1 cellular context compared by ENCODE assay signal in the genomic region with DNA sequence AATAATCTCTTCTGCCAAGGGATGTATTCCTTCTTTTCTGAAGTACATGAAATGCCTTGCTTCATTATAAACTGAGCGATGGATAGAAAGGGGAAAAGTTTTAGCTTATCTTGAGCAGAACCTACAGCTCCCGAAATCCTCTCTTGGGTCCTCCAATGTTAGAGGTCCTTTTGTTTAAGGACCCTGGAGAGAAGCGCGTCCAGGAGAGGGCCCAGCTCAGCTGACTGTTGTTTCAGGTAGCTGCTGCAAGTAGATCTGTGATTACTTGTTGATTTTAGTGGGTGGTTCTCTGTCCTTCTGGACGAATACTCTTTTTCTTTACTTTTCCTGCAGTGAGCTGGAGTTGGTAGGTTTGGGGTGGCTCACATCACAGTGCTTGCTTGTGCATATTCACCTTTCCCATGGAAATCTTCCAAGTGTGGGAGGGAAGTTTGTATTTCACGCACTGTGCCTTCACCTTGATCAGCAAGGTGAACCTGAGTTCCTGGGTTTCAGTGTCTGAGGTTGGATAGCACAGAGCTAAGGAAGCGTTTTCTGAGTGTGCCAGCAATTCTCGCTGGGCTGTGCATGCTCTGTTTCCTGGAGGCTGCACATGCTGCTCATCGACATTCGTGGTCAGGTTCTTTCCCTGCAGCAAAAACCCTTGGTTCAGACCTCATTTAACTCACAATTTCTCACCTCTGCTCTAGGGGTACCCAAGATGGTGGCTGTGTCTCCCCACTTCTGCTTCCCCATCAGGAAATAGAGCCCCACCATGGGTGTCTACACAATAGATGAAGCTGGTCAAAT.
TF ChIP-seq lines count a peak whose summit lies in the region.

No MANE protein-coding gene starts in this region.

TF ChIP-seq in GM12878, 131 proteins besides CTCF, POLR2A, EP300 and RAD21 (continued from another document):
- TF ChIP-seq, protein P1, sequence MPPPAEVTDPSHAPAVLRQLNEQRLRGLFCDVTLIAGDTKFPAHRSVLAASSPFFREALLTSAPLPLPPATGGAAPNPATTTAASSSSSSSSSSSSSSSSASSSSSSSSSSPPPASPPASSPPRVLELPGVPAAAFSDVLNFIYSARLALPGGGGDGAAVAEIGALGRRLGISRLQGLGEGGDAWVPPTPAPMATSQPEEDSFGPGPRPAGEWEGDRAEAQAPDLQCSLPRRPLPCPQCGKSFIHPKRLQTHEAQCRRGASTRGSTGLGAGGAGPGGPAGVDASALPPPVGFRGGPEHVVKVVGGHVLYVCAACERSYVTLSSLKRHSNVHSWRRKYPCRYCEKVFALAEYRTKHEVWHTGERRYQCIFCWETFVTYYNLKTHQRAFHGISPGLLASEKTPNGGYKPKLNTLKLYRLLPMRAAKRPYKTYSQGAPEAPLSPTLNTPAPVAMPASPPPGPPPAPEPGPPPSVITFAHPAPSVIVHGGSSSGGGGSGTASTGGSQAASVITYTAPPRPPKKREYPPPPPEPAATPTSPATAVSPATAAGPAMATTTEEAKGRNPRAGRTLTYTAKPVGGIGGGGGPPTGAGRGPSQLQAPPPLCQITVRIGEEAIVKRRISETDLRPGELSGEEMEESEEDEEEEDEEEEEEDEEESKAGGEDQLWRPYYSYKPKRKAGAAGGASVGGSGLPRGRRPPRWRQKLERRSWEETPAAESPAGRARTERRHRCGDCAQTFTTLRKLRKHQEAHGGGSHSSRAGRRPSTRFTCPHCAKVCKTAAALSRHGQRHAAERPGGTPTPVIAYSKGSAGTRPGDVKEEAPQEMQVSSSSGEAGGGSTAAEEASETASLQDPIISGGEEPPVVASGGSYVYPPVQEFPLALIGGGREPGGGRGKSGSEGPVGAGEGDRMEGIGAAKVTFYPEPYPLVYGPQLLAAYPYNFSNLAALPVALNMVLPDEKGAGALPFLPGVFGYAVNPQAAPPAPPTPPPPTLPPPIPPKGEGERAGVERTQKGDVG (CRISPR knock-in tag; IDR thresholded peaks at IDR 0.05): no peak
- TF ChIP-seq EED (IDR thresholded peaks at IDR 0.05; ENCODE audit: low read depth) (peak; percentile 83), IKZF1 (conservative IDR thresholded peaks at IDR 0.05) (peak; percentile 70), MEF2B (IDR thresholded peaks at IDR 0.05; ENCODE audit: partially characterized antibody, poor library complexity, severe bottlenecking) (peak; percentile 43), BCLAF1 (IDR thresholded peaks at IDR 0.05) (no peak), ZNF24 (IDR thresholded peaks at IDR 0.05) (peak; percentile 35; the same call in 1 of the 2 replicates), NBN (IDR thresholded peaks at IDR 0.05) (peak; percentile 74; the same call in 1 of the 2 replicates), ATF7 (IDR thresholded peaks at IDR 0.05; ENCODE audit: low read depth) (peak; percentile 67), TARDBP (IDR thresholded peaks at IDR 0.05; ENCODE audit: borderline replicate concordance) (no peak), MYC (IDR thresholded peaks at IDR 0.05; ENCODE audit: insufficient read depth, insufficient read length, insufficient replicate concordance, low read length, severe bottlenecking) (no peak), MXI1 (IDR thresholded peaks at IDR 0.05; ENCODE audit: low read depth, low read length) (peak; percentile 82; the same call in 1 of the 2 replicates), BHLHE40 (IDR thresholded peaks at IDR 0.05; ENCODE audit: borderline replicate concordance in 1 of 2, low read depth in 2 of 2, low read length in 1 of 2) (peak; percentile 94 to 95)
- TF ChIP-seq, protein P2, sequence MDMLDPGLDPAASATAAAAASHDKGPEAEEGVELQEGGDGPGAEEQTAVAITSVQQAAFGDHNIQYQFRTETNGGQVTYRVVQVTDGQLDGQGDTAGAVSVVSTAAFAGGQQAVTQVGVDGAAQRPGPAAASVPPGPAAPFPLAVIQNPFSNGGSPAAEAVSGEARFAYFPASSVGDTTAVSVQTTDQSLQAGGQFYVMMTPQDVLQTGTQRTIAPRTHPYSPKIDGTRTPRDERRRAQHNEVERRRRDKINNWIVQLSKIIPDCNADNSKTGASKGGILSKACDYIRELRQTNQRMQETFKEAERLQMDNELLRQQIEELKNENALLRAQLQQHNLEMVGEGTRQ (IDR thresholded peaks at IDR 0.05; ENCODE audit: borderline replicate concordance, low read depth, low read length): no peak; the same call in 1 of the 2 replicates
- TF ChIP-seq, protein P3, sequence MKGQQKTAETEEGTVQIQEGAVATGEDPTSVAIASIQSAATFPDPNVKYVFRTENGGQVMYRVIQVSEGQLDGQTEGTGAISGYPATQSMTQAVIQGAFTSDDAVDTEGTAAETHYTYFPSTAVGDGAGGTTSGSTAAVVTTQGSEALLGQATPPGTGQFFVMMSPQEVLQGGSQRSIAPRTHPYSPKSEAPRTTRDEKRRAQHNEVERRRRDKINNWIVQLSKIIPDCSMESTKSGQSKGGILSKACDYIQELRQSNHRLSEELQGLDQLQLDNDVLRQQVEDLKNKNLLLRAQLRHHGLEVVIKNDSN (IDR thresholded peaks at IDR 0.05; ENCODE audit: borderline replicate concordance, extremely low read length, insufficient read depth, low read depth, low read length): no peak
